20 cellular contexts compared by ENCODE assay signal in the genomic region with DNA sequence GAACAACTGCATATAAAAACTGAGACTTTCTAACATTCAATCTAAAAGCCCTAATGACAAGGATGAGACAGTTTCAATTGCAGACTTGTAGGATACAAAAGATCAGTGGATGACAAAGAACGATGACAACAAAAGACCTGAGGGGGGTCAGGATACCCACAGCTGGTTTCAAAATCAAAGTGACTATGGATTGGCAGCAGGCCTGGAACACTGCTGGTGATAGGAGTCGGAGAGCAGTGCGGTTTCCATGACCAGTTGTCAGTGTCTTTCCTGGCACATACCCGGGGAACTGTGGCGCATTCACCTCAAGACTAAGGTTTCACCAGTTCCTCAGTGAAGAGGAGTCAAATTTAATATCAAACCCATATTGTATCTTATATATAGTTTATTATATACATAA. TPM values are rescaled to one million over a fixed set of nuclear protein-coding genes. Genes with fewer than 3 reads are reported as not detected.
"Had no signal": no experiment of that assay in that cellular context is flagged by ENCODE, and none has a peak within 500 bp of the region (broad histone marks: within the 10 kb centered on the region; RNA-seq: fewer than 3 reads in every experiment).

No MANE protein-coding gene starts in this region.

- ATAC-seq: activated CD4-positive, CD25-positive, alpha-beta regulatory T cell treated with anti-CD3 and anti-CD28 coated beads, Interleukin-2, amount 50 U/mL, for 24 hours; activated CD8-positive, alpha-beta memory T cell treated with anti-CD3 and anti-CD28 coated beads, Interleukin-2, amount 10 ng/mL, durations not matched to agents 7 days and 5 days; activated naive CD8-positive, alpha-beta T cell treated with anti-CD3 and anti-CD28 coated beads, Interleukin-2, amount 50 U/mL, for 24 hours; effector memory CD8-positive, alpha-beta T cell; sciatic nerve; stimulated activated naive CD8-positive, alpha-beta T cell treated with anti-CD3 and anti-CD28 coated beads, Interleukin-15, amount 100 ng/mL, for 72 hours had no signal

- H3K4me1 Mint-ChIP-seq: activated CD8-positive, alpha-beta memory T cell treated with anti-CD3 and anti-CD28 coated beads, Interleukin-2, amount 10 ng/mL, durations not matched to agents 7 days and 5 days; activated naive CD8-positive, alpha-beta T cell treated with anti-CD3 and anti-CD28 coated beads, Interleukin-2, amount 50 U/mL, for 24 hours; immature natural killer cell; stimulated activated naive CD8-positive, alpha-beta T cell treated with anti-CD3 and anti-CD28 coated beads, Interleukin-15, amount 100 ng/mL, for 72 hours had no signal

- H3K27ac ChIP-seq: ascending aorta, breast epithelium, psoas muscle, spleen, upper lobe of left lung had no signal

- DNase-seq: activated CD4-positive, alpha-beta memory T cell treated with anti-CD3 and anti-CD28 coated beads for 36 hours; activated CD8-positive, alpha-beta memory T cell treated with anti-CD3 and anti-CD28 coated beads, Interleukin-2, amount 10 ng/mL, durations not matched to agents 7 days and 5 days; activated naive CD4-positive, alpha-beta T cell treated with anti-CD3 and anti-CD28 coated beads for 36 hours; activated naive CD8-positive, alpha-beta T cell treated with anti-CD3 and anti-CD28 coated beads, Interleukin-2, amount 50 U/mL, for 24 hours; activated T-cell treated with anti-CD3 and anti-CD28 coated beads, Interleukin-2, amount 50 U/mL, for 1 hour; effector memory CD8-positive, alpha-beta T cell; foreskin melanocyte; immature natural killer cell; psoas muscle; spleen; stimulated activated naive CD8-positive, alpha-beta T cell treated with anti-CD3 and anti-CD28 coated beads, Interleukin-15, amount 100 ng/mL, for 72 hours; upper lobe of left lung had no signal

- H3K4me1 ChIP-seq: breast epithelium, psoas muscle had no signal

- H3K4me3 ChIP-seq: ascending aorta, breast epithelium, lung, psoas muscle, spleen, upper lobe of left lung had no signal

- H3K36me3 Mint-ChIP-seq: activated CD4-positive, alpha-beta memory T cell treated with anti-CD3 and anti-CD28 coated beads for 36 hours; activated CD8-positive, alpha-beta memory T cell treated with anti-CD3 and anti-CD28 coated beads, Interleukin-2, amount 10 ng/mL, durations not matched to agents 7 days and 5 days; immature natural killer cell; mesothelial cell of epicardium had no signal

- H3K36me3 ChIP-seq: ascending aorta, breast epithelium, spleen, upper lobe of left lung had no signal

- H3K27me3 ChIP-seq: ascending aorta, breast epithelium, upper lobe of left lung had no signal

- H3K9me3 Mint-ChIP-seq: activated CD4-positive, alpha-beta memory T cell treated with anti-CD3 and anti-CD28 coated beads for 36 hours; activated naive CD4-positive, alpha-beta T cell treated with anti-CD3 and anti-CD28 coated beads for 36 hours; activated naive CD8-positive, alpha-beta T cell treated with anti-CD3 and anti-CD28 coated beads, Interleukin-2, amount 50 U/mL, for 24 hours; activated T-helper 2 cell treated with anti-CD3 and anti-CD28 coated beads, Interferon-gamma antibody, Interleukin-2, Interleukin-4, amounts not matched to agents 10 μg/mL and 5 μg/mL and 100 μg/mL, durations not matched to agents 14 hours and 24 hours and 36 hours; dendritic cell treated with granulocyte-macrophage colony-stimulating factor and Interleukin-4, amounts not matched to agents 40 ng/mL and 50 ng/mL, for 4 days; effector memory CD8-positive, alpha-beta T cell; immature natural killer cell; mesothelial cell of epicardium; stimulated activated naive CD8-positive, alpha-beta T cell treated with anti-CD3 and anti-CD28 coated beads, Interleukin-15, amount 100 ng/mL, for 72 hours had no signal

- H3K9me3 ChIP-seq: ascending aorta, breast epithelium, psoas muscle, spleen, upper lobe of left lung had no signal

- H3K27me3 Mint-ChIP-seq: activated CD8-positive, alpha-beta memory T cell treated with anti-CD3 and anti-CD28 coated beads, Interleukin-2, amount 10 ng/mL, durations not matched to agents 7 days and 5 days; dendritic cell treated with granulocyte-macrophage colony-stimulating factor and Interleukin-4, amounts not matched to agents 40 ng/mL and 50 ng/mL, for 4 days had no signal

- H3K4me3 Mint-ChIP-seq: activated CD4-positive, alpha-beta memory T cell treated with anti-CD3 and anti-CD28 coated beads for 36 hours; activated CD8-positive, alpha-beta memory T cell treated with anti-CD3 and anti-CD28 coated beads, Interleukin-2, amount 10 ng/mL, durations not matched to agents 7 days and 5 days; activated naive CD4-positive, alpha-beta T cell treated with anti-CD3 and anti-CD28 coated beads for 36 hours; activated naive CD8-positive, alpha-beta T cell treated with anti-CD3 and anti-CD28 coated beads, Interleukin-2, amount 50 U/mL, for 24 hours; dendritic cell treated with granulocyte-macrophage colony-stimulating factor and Interleukin-4, amounts not matched to agents 40 ng/mL and 50 ng/mL, for 4 days; effector memory CD8-positive, alpha-beta T cell; immature natural killer cell; mesothelial cell of epicardium; stimulated activated naive CD8-positive, alpha-beta T cell treated with anti-CD3 and anti-CD28 coated beads, Interleukin-15, amount 100 ng/mL, for 72 hours had no signal

- H3K27ac Mint-ChIP-seq: activated CD4-positive, alpha-beta memory T cell treated with anti-CD3 and anti-CD28 coated beads for 36 hours; activated CD8-positive, alpha-beta memory T cell treated with anti-CD3 and anti-CD28 coated beads, Interleukin-2, amount 10 ng/mL, durations not matched to agents 7 days and 5 days; activated naive CD4-positive, alpha-beta T cell treated with anti-CD3 and anti-CD28 coated beads for 36 hours; activated naive CD8-positive, alpha-beta T cell treated with anti-CD3 and anti-CD28 coated beads, Interleukin-2, amount 50 U/mL, for 24 hours; activated T-helper 2 cell treated with anti-CD3 and anti-CD28 coated beads, Interferon-gamma antibody, Interleukin-2, Interleukin-4, amounts not matched to agents 10 μg/mL and 5 μg/mL and 100 μg/mL, durations not matched to agents 14 hours and 24 hours and 36 hours; dendritic cell treated with granulocyte-macrophage colony-stimulating factor and Interleukin-4, amounts not matched to agents 40 ng/mL and 50 ng/mL, for 4 days; effector memory CD8-positive, alpha-beta T cell; immature natural killer cell; mesothelial cell of epicardium; stimulated activated naive CD8-positive, alpha-beta T cell treated with anti-CD3 and anti-CD28 coated beads, Interleukin-15, amount 100 ng/mL, for 72 hours had no signal

RNA-seq across cellular contexts. Expression of a gene that starts 58.7 kb away (rescaled TPM):
- total RNA-seq: ascending aorta had no signal
- polyA plus RNA-seq: immature natural killer cell had no signal
